In the genomic region with DNA sequence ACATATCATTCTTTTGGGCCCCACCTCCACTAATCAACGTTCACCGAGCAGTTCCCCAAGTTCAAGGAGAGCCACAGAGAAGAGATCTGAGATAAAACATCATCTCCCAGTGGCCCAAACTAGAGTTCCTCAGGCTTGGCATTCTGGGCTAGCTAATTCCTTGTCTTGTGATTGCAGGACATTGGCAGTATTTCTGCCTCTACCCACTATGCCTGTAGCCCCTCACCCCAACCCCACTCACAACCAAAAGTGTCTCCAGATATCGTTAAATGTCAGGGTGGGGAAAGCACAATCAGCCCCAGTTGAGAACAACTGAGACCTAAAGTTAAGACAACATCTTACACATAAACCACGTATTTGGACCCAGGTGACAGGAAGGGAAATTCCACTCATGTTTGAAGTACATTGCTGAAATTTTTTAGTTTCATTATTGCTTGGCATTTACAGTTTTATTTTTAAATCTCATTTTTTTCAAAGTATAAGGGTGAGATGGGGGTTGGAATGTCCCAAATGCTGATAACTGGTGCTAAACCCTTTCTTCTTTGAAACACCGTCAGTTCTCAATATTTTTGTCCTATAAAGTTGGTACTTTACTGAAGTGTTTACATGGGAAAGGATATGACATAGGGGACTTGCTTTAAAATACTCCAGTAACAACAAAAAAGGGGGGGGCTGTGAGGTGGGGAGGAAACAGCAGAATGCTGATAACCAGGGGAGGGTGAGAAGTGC, we compare ENCODE assay signal across 8 cellular contexts. TPM values are rescaled to one million over a fixed set of nuclear protein-coding genes. Genes with fewer than 3 reads are reported as not detected.
DNase-seq lines count a peak whose midpoint lies in the region; ATAC-seq, FAIRE-seq and TF ChIP-seq lines count a peak whose summit lies in the region.

No MANE protein-coding gene starts in this region.

- peak overlapping the region; percentile 19 for H4K91ac ChIP-seq in trophoblast cell (ENCODE audit: low read depth, low read length)

- peaks cover 5% of the 10 kb centered on the region for H3K79me1 ChIP-seq in trophoblast cell (ENCODE audit: low read length)

- H3K79me2 ChIP-seq in endothelial cell of umbilical vein (ENCODE audit: control insufficient read depth, insufficient read depth, low read length): peaks cover 80% of the 10 kb centered on the region
- peaks cover 10% of the 10 kb centered on the region for H3K79me2 ChIP-seq in trophoblast cell (ENCODE audit: control insufficient read depth, insufficient read depth, low read length, poor library complexity)

- H3K4ac ChIP-seq in trophoblast cell (ENCODE audit: low read depth, low read length): peak overlapping the region; percentile 81

- CTCF ChIA-PET in endothelial cell of umbilical vein (lab: Charles Lee): interaction anchor here (0.9 to 4.1 kb wide), 6 partner anchors 11 to 285 kb away, joined by 3 to 29 read pairs (median 4); a partner anchor contains a TSS

- intact Hi-C loops in endothelial cell of umbilical vein (cut with micrococcal nuclease): loop anchor here (1.0 to 2.0 kb wide), 2 partner anchors 14 to 41 kb away; a partner anchor contains a TSS

- peak; percentile 4 for FAIRE-seq in endothelial cell of umbilical vein (lab: Jason Lieb, UNC)
- no peak for FAIRE-seq in H54 (lab: Jason Lieb, UNC)

- peak overlapping the region in 2 of 3 experiments; percentile 16 to 67 for H3K4me3 ChIP-seq in endothelial cell of umbilical vein (replicated peaks in 1 of 3; ENCODE audit: insufficient read depth in 1 of 3, low read depth in 1 of 3, low read length in 3 of 3)
- H3K4me3 ChIP-seq in trophoblast cell (ENCODE audit: low read depth, low read length): no peak overlapping the region

- H4K12ac ChIP-seq in trophoblast cell (ENCODE audit: low read depth, low read length): no peak overlapping the region

- no peak overlapping the region for H2BK120ac ChIP-seq in trophoblast cell (ENCODE audit: insufficient read depth, low read length, poor library complexity)

- H3K9me3 ChIP-seq in endothelial cell of umbilical vein (replicated peaks; ENCODE audit: control insufficient read depth, insufficient read depth, low read length): no peaks in the 10 kb centered on the region
- no peaks in the 10 kb centered on the region for H3K9me3 ChIP-seq in trophoblast cell (ENCODE audit: insufficient read depth, low read depth, low read length)

- peak; percentile 57 for ATAC-seq in GM18907 (IDR thresholded peaks at IDR 0.05; ENCODE audit: unreplicated experiment)
- peak; percentile 56 for ATAC-seq in HG03378 (IDR thresholded peaks at IDR 0.05; ENCODE audit: unreplicated experiment)

- H3K27ac ChIP-seq in endothelial cell of umbilical vein (ENCODE audit: insufficient read depth, low read depth, low read length) (peak overlapping the region; percentile 94), trophoblast cell (ENCODE audit: low read depth, low read length) (peak overlapping the region; percentile 53)

- H3K36me3 ChIP-seq in endothelial cell of umbilical vein (ENCODE audit: control insufficient read depth in 2 of 2, extremely low read depth in 1 of 2, insufficient read depth in 2 of 2, low read length in 2 of 2): peaks cover 0 to 7% of the 10 kb centered on the region in 2 experiments
- H3K36me3 ChIP-seq in trophoblast cell (ENCODE audit: control insufficient read depth in 1 of 2, insufficient read depth in 2 of 2, low read length in 2 of 2): peaks cover 2 to 6% of the 10 kb centered on the region in 2 experiments

- no peak overlapping the region for H3K23ac ChIP-seq in trophoblast cell (ENCODE audit: low read length)

- H2BK5ac ChIP-seq in trophoblast cell (ENCODE audit: low read depth, low read length, poor library complexity): peak overlapping the region; percentile 77

- H3K27me3 ChIP-seq in endothelial cell of umbilical vein (ENCODE audit: control insufficient read depth in 2 of 2, insufficient read depth in 2 of 2, low read length in 2 of 2) (no peaks in the 10 kb centered on the region), trophoblast cell (ENCODE audit: insufficient read depth, low read length) (no peaks in the 10 kb centered on the region)

- H2AFZ ChIP-seq in endothelial cell of umbilical vein (ENCODE audit: low read depth, low read length) (no peak overlapping the region), trophoblast cell (ENCODE audit: insufficient read depth, low read length, poor library complexity) (no peak overlapping the region)

- BruUV-seq in endothelial cell of umbilical vein (replicated peaks; lab: Mats Ljungman, UMichigan): TSS peak; percentile 76

- H2BK12ac ChIP-seq in trophoblast cell (ENCODE audit: low read length): no peak overlapping the region

- no peak overlapping the region for H4K8ac ChIP-seq in trophoblast cell (ENCODE audit: low read depth, low read length)

- H3K4me1 ChIP-seq in endothelial cell of umbilical vein (ENCODE audit: control insufficient read depth, extremely low read depth, insufficient read depth, low read length) (peaks cover 29% of the 10 kb centered on the region), trophoblast cell (ENCODE audit: control insufficient read depth in 1 of 2, insufficient read depth in 2 of 2, low read length in 2 of 2) (peaks cover 14 to 16% of the 10 kb centered on the region in 2 experiments)

- DNase-seq in ACHN (peak; percentile 76), endothelial cell of umbilical vein (ENCODE audit: low read depth, low spot score) (peak; percentile 88), trophoblast cell (peak; percentile 30 to 86), H54 (ENCODE audit: insufficient read length, low spot score) (no peak), Kasumi-1 (lab: John Stamatoyannopoulos, UW) (no peak)
- DNase-seq in activated CD4-positive, alpha-beta T cell treated with anti-CD3 and anti-CD28 coated beads for 4 hours: peak; percentile 45 to 51

- H3K9ac ChIP-seq in endothelial cell of umbilical vein (replicated peaks; ENCODE audit: extremely low read depth, insufficient read depth, low read length) (peak overlapping the region; percentile 84), trophoblast cell (ENCODE audit: low read length) (no peak overlapping the region)

- no peak for TF ChIP-seq CTCF in endothelial cell of umbilical vein (IDR thresholded peaks at IDR 0.05; ENCODE audit: extremely low read depth in 1 of 2, insufficient read depth in 1 of 2, low read depth in 1 of 2, low read length in 2 of 2)

- POLR2A ChIA-PET in endothelial cell of umbilical vein (lab: Charles Lee): no interaction called here

- dilution Hi-C loops in endothelial cell of umbilical vein (cut with MboI; ENCODE audit: extremely low pct_ligation_motif_present, low sequenced_read_pairs): no loop called here

- WGBS in trophoblast cell (ENCODE audit: extremely low coverage, insufficient coverage, insufficient read length): no CpG with 5 or more reads among the region's 5 CpGs

- no peak overlapping the region for H3K14ac ChIP-seq in trophoblast cell (ENCODE audit: low read length)

- in situ Hi-C loops in ACHN (cut with HindIII; ENCODE audit: low pct_ligation_motif_present, low pct_unique_long_range_greater_than_20kb, low sequenced_read_pairs): no loop called here

- peak overlapping the region; percentile 59 for H2AK5ac ChIP-seq in trophoblast cell (ENCODE audit: low read length)

- peak overlapping the region; percentile 64 for H3K18ac ChIP-seq in trophoblast cell (ENCODE audit: low read length)

- TF ChIP-seq POLR2A in endothelial cell of umbilical vein (IDR thresholded peaks at IDR 0.05; ENCODE audit: low read depth, low read length): no peak
- no peak for TF ChIP-seq POLR2A in H54 (IDR thresholded peaks at IDR 0.05; ENCODE audit: low read depth, low read length)

- no peaks in the 10 kb centered on the region for H3K9me1 ChIP-seq in endothelial cell of umbilical vein (replicated peaks; ENCODE audit: control insufficient read depth, extremely low read depth, insufficient read depth, low read length)

- peak overlapping the region; percentile 88 for H3K4me2 ChIP-seq in endothelial cell of umbilical vein (ENCODE audit: insufficient read depth, low read length)
- H3K4me2 ChIP-seq in trophoblast cell (ENCODE audit: low read length): peak overlapping the region; percentile 5

- H4K20me1 ChIP-seq in endothelial cell of umbilical vein (replicated peaks; ENCODE audit: control insufficient read depth, extremely low read depth, insufficient read depth, low read length): no peaks in the 10 kb centered on the region

TF ChIP-seq in endothelial cell of umbilical vein, 7 proteins besides CTCF, POLR2A, EP300 and RAD21:
- TF ChIP-seq EZH2 (IDR thresholded peaks at IDR 0.05; ENCODE audit: borderline replicate concordance, low read depth, low read length, severe bottlenecking) (no peak), GATA2 (IDR thresholded peaks at IDR 0.05; ENCODE audit: insufficient read depth, insufficient read length, low read depth, low read length) (peak; percentile 27), MYC (IDR thresholded peaks at IDR 0.05; ENCODE audit: low read depth, low read length) (no peak), FOS (IDR thresholded peaks at IDR 0.05; ENCODE audit: borderline replicate concordance, insufficient read depth, low read length) (no peak)
- TF ChIP-seq, protein P1, sequence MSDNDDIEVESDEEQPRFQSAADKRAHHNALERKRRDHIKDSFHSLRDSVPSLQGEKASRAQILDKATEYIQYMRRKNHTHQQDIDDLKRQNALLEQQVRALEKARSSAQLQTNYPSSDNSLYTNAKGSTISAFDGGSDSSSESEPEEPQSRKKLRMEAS (IDR thresholded peaks at IDR 0.05; ENCODE audit: insufficient read depth, insufficient read length): no peak
TF ChIP-seq in endothelial cell of umbilical vein: peak in this region for 1.

RNA-seq across cellular contexts. Expression of a gene that starts 13.6 kb away (rescaled TPM):
- 73.9 and 78.0 TPM in 2 replicates for total RNA-seq in endothelial cell of umbilical vein
- polyA plus RNA-seq in endothelial cell of umbilical vein: 32.6 and 44.1 TPM in 2 replicates
- polyA plus RNA-seq in endothelial cell of umbilical vein (2011; cell fraction: cytosol; rRNA removed): 49.5 and 53.1 TPM in 2 replicates
- polyA plus RNA-seq in endothelial cell of umbilical vein (2011; cell fraction: nucleus; rRNA removed): 143 and 147 TPM in 2 replicates
- polyA plus RNA-seq in endothelial cell of umbilical vein (2012): 37.1 and 43.8 TPM in 2 replicates
- 78.3 and 80.2 TPM in 2 replicates for polyA minus RNA-seq in endothelial cell of umbilical vein
- polyA minus RNA-seq in endothelial cell of umbilical vein (2011; cell fraction: cytosol; rRNA and poly(A)+ RNA removed): 8.8 TPM
- 85.4 and 110 TPM in 2 replicates for polyA minus RNA-seq in endothelial cell of umbilical vein (2011; cell fraction: nucleus; rRNA and poly(A)+ RNA removed)
- 37.2 and 37.3 TPM in 2 replicates for polyA plus RNA-seq in trophoblast cell (2013)

RNA-seq across cellular contexts. Expression of a gene that starts 40.8 kb away (rescaled TPM):
- 37.1 and 42.5 TPM in 2 replicates for total RNA-seq in endothelial cell of umbilical vein
- polyA plus RNA-seq in endothelial cell of umbilical vein: 66.0 and 66.8 TPM in 2 replicates
- polyA plus RNA-seq in endothelial cell of umbilical vein (2011; cell fraction: cytosol; rRNA removed): 61.3 and 68.5 TPM in 2 replicates
- polyA plus RNA-seq in endothelial cell of umbilical vein (2011; cell fraction: nucleus; rRNA removed): 56.8 and 58.5 TPM in 2 replicates
- 34.4 TPM in 2 replicates for polyA plus RNA-seq in endothelial cell of umbilical vein (2012)
- polyA minus RNA-seq in endothelial cell of umbilical vein: 51.6 and 56.2 TPM in 2 replicates
- polyA minus RNA-seq in endothelial cell of umbilical vein (2011; cell fraction: cytosol; rRNA and poly(A)+ RNA removed): 26.4 TPM
- polyA minus RNA-seq in endothelial cell of umbilical vein (2011; cell fraction: nucleus; rRNA and poly(A)+ RNA removed): 30.8 and 31.3 TPM in 2 replicates
- 27.9 and 29.6 TPM in 2 replicates for polyA plus RNA-seq in trophoblast cell (2013)

Comparison
In these comparisons a context has a peak if more than half of its experiments do, and no peak if none do; other contexts are left out.
1. DNase-seq: peak in ACHN (single experiment), activated CD4-positive, alpha-beta T cell treated with anti-CD3 and anti-CD28 coated beads for 4 hours (2 of 2), endothelial cell of umbilical vein (single experiment) and trophoblast cell (2 of 2); none in H54 (single experiment) and Kasumi-1 (0 of 2).